Comparison of ENCODE assay signal across 15 cellular contexts in genomic region chr13:25276748-25277147, GRCh38.
A peak's percentile ranks its signal among the peaks of the same experiment; 100 is the strongest.
DNase-seq lines count a peak whose midpoint lies in the region; ATAC-seq, FAIRE-seq and TF ChIP-seq lines count a peak whose summit lies in the region.
"Had no signal": no experiment of that assay in that cellular context is flagged by ENCODE, and none has a peak within 500 bp of the region (broad histone marks: within the 10 kb centered on the region; RNA-seq: fewer than 3 reads in every experiment).

No MANE protein-coding gene starts in this region.

- no peak for TF ChIP-seq POLR2A in H54 (IDR thresholded peaks at IDR 0.05; ENCODE audit: low read depth, low read length)

- H3K27ac Mint-ChIP-seq in T-helper 2 cell treated with Interferon-gamma antibody and Interleukin-4, amounts not matched to agents 5 μg/mL and 100 μg/mL, for 36 hours: no peak overlapping the region

- H3K4me1 Mint-ChIP-seq in T-helper 2 cell treated with Interferon-gamma antibody and Interleukin-4, amounts not matched to agents 5 μg/mL and 100 μg/mL, for 36 hours (ENCODE audit: low read depth): peaks cover 28% of the 10 kb centered on the region

- FAIRE-seq in H54 (lab: Jason Lieb, UNC): peak; percentile 90
- FAIRE-seq: A204.1 had no signal

- no peak for DNase-seq in activated CD4-positive, CD25-positive, alpha-beta regulatory T cell treated with anti-CD3 and anti-CD28 coated beads, Interleukin-2, amount 50 U/mL, for 72 hours
- peak; percentile 27 for DNase-seq in H54 (ENCODE audit: insufficient read length, low spot score)
- peak; percentile 23 for DNase-seq in T-helper 2 cell treated with Interferon-gamma antibody and Interleukin-4, amounts not matched to agents 5 μg/mL and 100 μg/mL, for 36 hours (ENCODE audit: low spot score)
- peak; percentile 50 for DNase-seq in iris pigment epithelial cell (ENCODE audit: low read depth)
- DNase-seq in NCI-H748 treated with DMSO at 0.1 percent for 48 hours (lab: John Stamatoyannopoulos, UW): no peak
- DNase-seq in NCI-H187 treated with DMSO at 0.1 percent for 48 hours (lab: John Stamatoyannopoulos, UW): no peak
- DNase-seq: NCI-H1417 treated with DMSO at 0.1 percent for 48 hours, NCI-H526 treated with DMSO at 0.1 percent for 48 hours, nucleus accumbens, SJCRH30, spleen had no signal

- H3K4me3 Mint-ChIP-seq in T-helper 2 cell treated with Interferon-gamma antibody and Interleukin-4, amounts not matched to agents 5 μg/mL and 100 μg/mL, for 36 hours: no peak overlapping the region
- H3K4me3 Mint-ChIP-seq: central memory CD8-positive, alpha-beta T cell had no signal

- no peaks in the 10 kb centered on the region for H3K27me3 Mint-ChIP-seq in T-helper 2 cell treated with Interferon-gamma antibody and Interleukin-4, amounts not matched to agents 5 μg/mL and 100 μg/mL, for 36 hours (ENCODE audit: low read depth)
- H3K27me3 Mint-ChIP-seq: central memory CD8-positive, alpha-beta T cell had no signal

- peak; percentile 99 for ATAC-seq in activated CD4-positive, CD25-positive, alpha-beta regulatory T cell treated with anti-CD3 and anti-CD28 coated beads, Interleukin-2, amount 50 U/mL, for 24 hours
- no peak for ATAC-seq in GM18519 (IDR thresholded peaks at IDR 0.05; ENCODE audit: low FRiP score, unreplicated experiment)

- H3K36me3 Mint-ChIP-seq in T-helper 2 cell treated with Interferon-gamma antibody and Interleukin-4, amounts not matched to agents 5 μg/mL and 100 μg/mL, for 36 hours (ENCODE audit: low read depth): peaks cover 20% of the 10 kb centered on the region

- H3K9me3 Mint-ChIP-seq in T-helper 2 cell treated with Interferon-gamma antibody and Interleukin-4, amounts not matched to agents 5 μg/mL and 100 μg/mL, for 36 hours: no peaks in the 10 kb centered on the region
- H3K9me3 Mint-ChIP-seq: central memory CD8-positive, alpha-beta T cell had no signal

Comparison
In these comparisons a context has a peak if more than half of its experiments do, and no peak if none do; other contexts are left out.
1. DNase-seq: peak in H54 (single experiment), T-helper 2 cell treated with Interferon-gamma antibody and Interleukin-4, amounts not matched to agents 5 μg/mL and 100 μg/mL, for 36 hours (single experiment) and iris pigment epithelial cell (single experiment); none in activated CD4-positive, CD25-positive, alpha-beta regulatory T cell treated with anti-CD3 and anti-CD28 coated beads, Interleukin-2, amount 50 U/mL, for 72 hours (single experiment), NCI-H748 treated with DMSO at 0.1 percent for 48 hours (single experiment) and NCI-H187 treated with DMSO at 0.1 percent for 48 hours (single experiment).